Comparison of ENCODE assay signal across 2 cellular contexts in the genomic region with DNA sequence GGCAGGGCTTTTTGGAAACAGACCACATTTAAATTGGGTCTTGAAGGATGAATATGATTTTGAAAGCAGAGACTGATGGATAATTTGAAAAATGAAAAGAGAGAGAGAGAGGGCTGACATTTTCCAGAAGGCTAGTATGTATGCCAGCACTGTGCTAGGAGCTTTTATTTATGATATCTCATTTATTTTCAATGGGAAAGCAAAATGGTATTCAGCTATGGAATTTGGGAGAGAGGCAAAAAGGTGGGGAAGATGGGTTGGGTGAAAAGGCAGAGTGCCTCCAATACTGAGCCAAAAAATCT.
TF ChIP-seq lines count a peak whose summit lies in the region.

No MANE protein-coding gene starts in this region.

TF ChIP-seq in liver, 16 proteins besides CTCF, POLR2A, EP300 and RAD21 (continued from another document):
- TF ChIP-seq, protein P1, sequence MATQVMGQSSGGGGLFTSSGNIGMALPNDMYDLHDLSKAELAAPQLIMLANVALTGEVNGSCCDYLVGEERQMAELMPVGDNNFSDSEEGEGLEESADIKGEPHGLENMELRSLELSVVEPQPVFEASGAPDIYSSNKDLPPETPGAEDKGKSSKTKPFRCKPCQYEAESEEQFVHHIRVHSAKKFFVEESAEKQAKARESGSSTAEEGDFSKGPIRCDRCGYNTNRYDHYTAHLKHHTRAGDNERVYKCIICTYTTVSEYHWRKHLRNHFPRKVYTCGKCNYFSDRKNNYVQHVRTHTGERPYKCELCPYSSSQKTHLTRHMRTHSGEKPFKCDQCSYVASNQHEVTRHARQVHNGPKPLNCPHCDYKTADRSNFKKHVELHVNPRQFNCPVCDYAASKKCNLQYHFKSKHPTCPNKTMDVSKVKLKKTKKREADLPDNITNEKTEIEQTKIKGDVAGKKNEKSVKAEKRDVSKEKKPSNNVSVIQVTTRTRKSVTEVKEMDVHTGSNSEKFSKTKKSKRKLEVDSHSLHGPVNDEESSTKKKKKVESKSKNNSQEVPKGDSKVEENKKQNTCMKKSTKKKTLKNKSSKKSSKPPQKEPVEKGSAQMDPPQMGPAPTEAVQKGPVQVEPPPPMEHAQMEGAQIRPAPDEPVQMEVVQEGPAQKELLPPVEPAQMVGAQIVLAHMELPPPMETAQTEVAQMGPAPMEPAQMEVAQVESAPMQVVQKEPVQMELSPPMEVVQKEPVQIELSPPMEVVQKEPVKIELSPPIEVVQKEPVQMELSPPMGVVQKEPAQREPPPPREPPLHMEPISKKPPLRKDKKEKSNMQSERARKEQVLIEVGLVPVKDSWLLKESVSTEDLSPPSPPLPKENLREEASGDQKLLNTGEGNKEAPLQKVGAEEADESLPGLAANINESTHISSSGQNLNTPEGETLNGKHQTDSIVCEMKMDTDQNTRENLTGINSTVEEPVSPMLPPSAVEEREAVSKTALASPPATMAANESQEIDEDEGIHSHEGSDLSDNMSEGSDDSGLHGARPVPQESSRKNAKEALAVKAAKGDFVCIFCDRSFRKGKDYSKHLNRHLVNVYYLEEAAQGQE (IDR thresholded peaks at IDR 0.05): no peak
TF ChIP-seq in liver: peak in this region for 0.

TF ChIP-seq in HepG2, 621 proteins besides CTCF, POLR2A, EP300 and RAD21 (continued from another document):
- TF ChIP-seq, protein P2, sequence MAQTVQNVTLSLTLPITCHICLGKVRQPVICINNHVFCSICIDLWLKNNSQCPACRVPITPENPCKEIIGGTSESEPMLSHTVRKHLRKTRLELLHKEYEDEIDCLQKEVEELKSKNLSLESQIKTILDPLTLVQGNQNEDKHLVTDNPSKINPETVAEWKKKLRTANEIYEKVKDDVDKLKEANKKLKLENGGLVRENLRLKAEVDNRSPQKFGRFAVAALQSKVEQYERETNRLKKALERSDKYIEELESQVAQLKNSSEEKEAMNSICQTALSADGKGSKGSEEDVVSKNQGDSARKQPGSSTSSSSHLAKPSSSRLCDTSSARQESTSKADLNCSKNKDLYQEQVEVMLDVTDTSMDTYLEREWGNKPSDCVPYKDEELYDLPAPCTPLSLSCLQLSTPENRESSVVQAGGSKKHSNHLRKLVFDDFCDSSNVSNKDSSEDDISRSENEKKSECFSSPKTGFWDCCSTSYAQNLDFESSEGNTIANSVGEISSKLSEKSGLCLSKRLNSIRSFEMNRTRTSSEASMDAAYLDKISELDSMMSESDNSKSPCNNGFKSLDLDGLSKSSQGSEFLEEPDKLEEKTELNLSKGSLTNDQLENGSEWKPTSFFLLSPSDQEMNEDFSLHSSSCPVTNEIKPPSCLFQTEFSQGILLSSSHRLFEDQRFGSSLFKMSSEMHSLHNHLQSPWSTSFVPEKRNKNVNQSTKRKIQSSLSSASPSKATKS (CRISPR knock-in tag; IDR thresholded peaks at IDR 0.05): no peak
- TF ChIP-seq, protein P3, sequence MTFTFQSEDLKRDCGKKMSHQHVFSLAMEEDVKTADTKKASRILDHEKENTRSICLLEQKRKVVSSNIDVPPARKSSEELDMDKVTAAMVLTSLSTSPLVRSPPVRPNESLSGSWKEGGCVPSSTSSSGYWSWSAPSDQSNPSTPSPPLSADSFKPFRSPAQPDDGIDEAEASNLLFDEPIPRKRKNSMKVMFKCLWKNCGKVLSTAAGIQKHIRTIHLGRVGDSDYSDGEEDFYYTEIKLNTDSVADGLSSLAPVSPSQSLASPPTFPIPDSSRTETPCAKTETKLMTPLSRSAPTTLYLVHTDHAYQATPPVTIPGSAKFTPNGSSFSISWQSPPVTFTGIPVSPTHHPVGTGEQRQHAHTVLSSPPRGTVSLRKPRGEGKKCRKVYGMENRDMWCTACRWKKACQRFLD (CRISPR knock-in tag; IDR thresholded peaks at IDR 0.05; ENCODE audit: borderline replicate concordance): no peak
- TF ChIP-seq TMF1 (CRISPR knock-in tag; IDR thresholded peaks at IDR 0.05; ENCODE audit: low read depth) (no peak), HNRNPL (IDR thresholded peaks at IDR 0.05; ENCODE audit: low read depth, low read length) (no peak)
- TF ChIP-seq, protein P4, sequence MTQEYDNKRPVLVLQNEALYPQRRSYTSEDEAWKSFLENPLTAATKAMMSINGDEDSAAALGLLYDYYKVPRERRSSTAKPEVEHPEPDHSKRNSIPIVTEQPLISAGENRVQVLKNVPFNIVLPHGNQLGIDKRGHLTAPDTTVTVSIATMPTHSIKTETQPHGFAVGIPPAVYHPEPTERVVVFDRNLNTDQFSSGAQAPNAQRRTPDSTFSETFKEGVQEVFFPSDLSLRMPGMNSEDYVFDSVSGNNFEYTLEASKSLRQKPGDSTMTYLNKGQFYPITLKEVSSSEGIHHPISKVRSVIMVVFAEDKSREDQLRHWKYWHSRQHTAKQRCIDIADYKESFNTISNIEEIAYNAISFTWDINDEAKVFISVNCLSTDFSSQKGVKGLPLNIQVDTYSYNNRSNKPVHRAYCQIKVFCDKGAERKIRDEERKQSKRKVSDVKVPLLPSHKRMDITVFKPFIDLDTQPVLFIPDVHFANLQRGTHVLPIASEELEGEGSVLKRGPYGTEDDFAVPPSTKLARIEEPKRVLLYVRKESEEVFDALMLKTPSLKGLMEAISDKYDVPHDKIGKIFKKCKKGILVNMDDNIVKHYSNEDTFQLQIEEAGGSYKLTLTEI (CRISPR knock-in tag; conservative IDR thresholded peaks at IDR 0.05): no peak
